8 cellular contexts compared by ENCODE assay signal in the genomic region with DNA sequence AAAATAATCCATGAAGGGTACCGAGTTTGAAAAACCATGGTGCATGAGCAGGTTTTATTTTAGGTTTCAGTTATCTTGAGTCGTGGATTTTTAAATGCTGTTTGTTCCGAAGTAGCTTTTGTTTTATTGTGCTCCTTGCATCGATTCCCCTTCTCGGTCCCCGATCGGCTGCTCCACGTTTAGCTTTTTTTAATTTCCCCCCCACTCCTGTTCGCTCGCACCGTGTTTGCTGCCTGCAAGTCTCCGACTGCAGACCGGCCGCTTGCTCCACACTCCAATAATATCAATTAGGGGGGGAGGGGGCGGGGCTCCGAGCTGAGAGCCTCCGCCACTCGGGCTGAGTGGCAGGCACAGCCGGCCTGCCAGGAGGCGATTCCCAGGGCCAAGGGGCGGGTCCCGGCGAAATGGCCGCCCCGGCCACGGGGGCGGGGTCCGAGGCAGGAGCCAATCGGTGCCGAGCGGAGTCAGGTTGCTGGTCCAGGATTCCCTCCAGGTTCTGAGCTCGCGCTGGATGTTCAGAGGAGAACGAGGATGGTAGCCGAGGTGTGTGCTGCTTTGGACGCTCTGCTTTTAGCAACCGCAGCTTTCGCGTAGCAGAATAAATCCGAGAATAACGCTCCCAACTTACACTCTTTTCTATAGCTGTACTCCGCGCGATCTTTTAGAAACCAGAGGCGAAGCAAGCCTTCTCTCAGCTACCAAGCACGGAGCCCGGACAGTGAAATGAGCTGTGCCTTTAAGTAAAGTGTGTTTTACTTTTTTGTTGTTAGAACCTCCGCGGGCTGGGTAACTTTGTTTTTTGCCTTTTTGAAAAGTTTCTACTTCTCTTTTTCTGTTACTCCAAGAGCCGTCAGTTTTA. TPM values are rescaled to one million over a fixed set of nuclear protein-coding genes. Genes with fewer than 3 reads are reported as not detected.
DNase-seq lines count a peak whose midpoint lies in the region; ATAC-seq, FAIRE-seq and TF ChIP-seq lines count a peak whose summit lies in the region.

A gene (minus strand): TSS at position 256 of the 859 bp plus-strand sequence. CDS start 218 bp downstream, at position 38.

- FAIRE-seq in bronchial epithelial cell (lab: Jason Lieb, UNC) = no peak

- H3K9me3 ChIP-seq in iPS DF 6.9 (ENCODE audit: control insufficient read depth, insufficient read depth, low read length) = no peaks in the 10 kb centered on the region

- peaks cover 2% of the 10 kb centered on the region for H3K4me1 ChIP-seq in iPS DF 6.9 (ENCODE audit: control insufficient read depth, insufficient read depth, low read length)

- peak; percentile 95 for ATAC-seq in GM21825 (IDR thresholded peaks at IDR 0.05; ENCODE audit: unreplicated experiment)

- TF ChIP-seq CTCF in bronchial epithelial cell (IDR thresholded peaks at IDR 0.05; ENCODE audit: insufficient read depth, low read length, severe bottlenecking) = no peak

- WGBS in iPS DF 6.9 (ENCODE audit: insufficient coverage, insufficient read length) = no CpG with 5 or more reads among the region's 50 CpGs

- H3K4me3 ChIP-seq in bronchial epithelial cell (ENCODE audit: low read depth, low read length) (peak within 1 kb of the TSS; percentile 27), iPS DF 6.9 (ENCODE audit: low read length) (peak within 1 kb of the TSS; percentile 78; the same call in 1 of the 2 replicates)

- no peak for TF ChIP-seq EP300 in Ishikawa (IDR thresholded peaks at IDR 0.05; ENCODE audit: borderline replicate concordance)

- H3K27me3 ChIP-seq in bronchial epithelial cell (ENCODE audit: control insufficient read depth, insufficient read depth, low read length) (peaks cover 19% of the 10 kb centered on the region), iPS DF 6.9 (ENCODE audit: control insufficient read depth, insufficient read depth, low read length) (peaks cover 10% of the 10 kb centered on the region)

- no peak within 1 kb of the TSS for H3K27ac ChIP-seq in iPS DF 6.9 (ENCODE audit: low read length)

- DNase-seq in ELF-1 (ENCODE audit: low read depth, low spot score) (peak; percentile 99), RPMI8226 (peak; percentile 47), bronchial epithelial cell (ENCODE audit: low read depth) (peak; percentile 84), iPS DF 6.9 (ENCODE audit: low read depth, low spot score) (peak; percentile 97), pulmonary artery endothelial cell (ENCODE audit: low read depth, low spot score) (peak; percentile 39), NOMO-1 treated with DMSO at 0.1 percent for 48 hours (lab: John Stamatoyannopoulos, UW; ENCODE audit: unreplicated experiment) (no peak)

- H3K36me3 ChIP-seq in bronchial epithelial cell (ENCODE audit: control insufficient read depth, insufficient read depth, low read length) = no peaks in the 10 kb centered on the region
- H3K36me3 ChIP-seq in iPS DF 6.9 (ENCODE audit: control insufficient read depth, insufficient read depth, low read length) = no peaks in the 10 kb centered on the region

- TF ChIP-seq RAD21 in Ishikawa (IDR thresholded peaks at IDR 0.05; ENCODE audit: low read depth) = no peak

TF ChIP-seq in Ishikawa, 13 proteins besides CTCF, POLR2A, EP300 and RAD21:
- TF ChIP-seq TEAD4 (IDR thresholded peaks at IDR 0.05) (no peak), FOXM1 (IDR thresholded peaks at IDR 0.05; ENCODE audit: borderline replicate concordance, low read depth) (no peak), ZBTB7A (IDR thresholded peaks at IDR 0.05; ENCODE audit: low read depth) (no peak), TCF12 (IDR thresholded peaks at IDR 0.05; ENCODE audit: low read depth) (peak; percentile 36; the same call in 1 of the 2 replicates), TAF1 (IDR thresholded peaks at IDR 0.05; ENCODE audit: low read depth) (no peak), EGR1 (IDR thresholded peaks at IDR 0.05) (no peak), YY1 (IDR thresholded peaks at IDR 0.05; ENCODE audit: low read depth) (peak; percentile 43; the same call in 1 of the 2 replicates), NFIC (IDR thresholded peaks at IDR 0.05) (no peak), CEBPB (IDR thresholded peaks at IDR 0.05) (no peak), CREB1 (IDR thresholded peaks at IDR 0.05; ENCODE audit: low read depth) (no peak)
- TF ChIP-seq, protein P1, sequence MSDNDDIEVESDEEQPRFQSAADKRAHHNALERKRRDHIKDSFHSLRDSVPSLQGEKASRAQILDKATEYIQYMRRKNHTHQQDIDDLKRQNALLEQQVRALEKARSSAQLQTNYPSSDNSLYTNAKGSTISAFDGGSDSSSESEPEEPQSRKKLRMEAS (IDR thresholded peaks at IDR 0.05) = peak; percentile 97
- TF ChIP-seq, protein P2, sequence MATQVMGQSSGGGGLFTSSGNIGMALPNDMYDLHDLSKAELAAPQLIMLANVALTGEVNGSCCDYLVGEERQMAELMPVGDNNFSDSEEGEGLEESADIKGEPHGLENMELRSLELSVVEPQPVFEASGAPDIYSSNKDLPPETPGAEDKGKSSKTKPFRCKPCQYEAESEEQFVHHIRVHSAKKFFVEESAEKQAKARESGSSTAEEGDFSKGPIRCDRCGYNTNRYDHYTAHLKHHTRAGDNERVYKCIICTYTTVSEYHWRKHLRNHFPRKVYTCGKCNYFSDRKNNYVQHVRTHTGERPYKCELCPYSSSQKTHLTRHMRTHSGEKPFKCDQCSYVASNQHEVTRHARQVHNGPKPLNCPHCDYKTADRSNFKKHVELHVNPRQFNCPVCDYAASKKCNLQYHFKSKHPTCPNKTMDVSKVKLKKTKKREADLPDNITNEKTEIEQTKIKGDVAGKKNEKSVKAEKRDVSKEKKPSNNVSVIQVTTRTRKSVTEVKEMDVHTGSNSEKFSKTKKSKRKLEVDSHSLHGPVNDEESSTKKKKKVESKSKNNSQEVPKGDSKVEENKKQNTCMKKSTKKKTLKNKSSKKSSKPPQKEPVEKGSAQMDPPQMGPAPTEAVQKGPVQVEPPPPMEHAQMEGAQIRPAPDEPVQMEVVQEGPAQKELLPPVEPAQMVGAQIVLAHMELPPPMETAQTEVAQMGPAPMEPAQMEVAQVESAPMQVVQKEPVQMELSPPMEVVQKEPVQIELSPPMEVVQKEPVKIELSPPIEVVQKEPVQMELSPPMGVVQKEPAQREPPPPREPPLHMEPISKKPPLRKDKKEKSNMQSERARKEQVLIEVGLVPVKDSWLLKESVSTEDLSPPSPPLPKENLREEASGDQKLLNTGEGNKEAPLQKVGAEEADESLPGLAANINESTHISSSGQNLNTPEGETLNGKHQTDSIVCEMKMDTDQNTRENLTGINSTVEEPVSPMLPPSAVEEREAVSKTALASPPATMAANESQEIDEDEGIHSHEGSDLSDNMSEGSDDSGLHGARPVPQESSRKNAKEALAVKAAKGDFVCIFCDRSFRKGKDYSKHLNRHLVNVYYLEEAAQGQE (IDR thresholded peaks at IDR 0.05; ENCODE audit: low read depth) = no peak
- TF ChIP-seq, protein P3, sequence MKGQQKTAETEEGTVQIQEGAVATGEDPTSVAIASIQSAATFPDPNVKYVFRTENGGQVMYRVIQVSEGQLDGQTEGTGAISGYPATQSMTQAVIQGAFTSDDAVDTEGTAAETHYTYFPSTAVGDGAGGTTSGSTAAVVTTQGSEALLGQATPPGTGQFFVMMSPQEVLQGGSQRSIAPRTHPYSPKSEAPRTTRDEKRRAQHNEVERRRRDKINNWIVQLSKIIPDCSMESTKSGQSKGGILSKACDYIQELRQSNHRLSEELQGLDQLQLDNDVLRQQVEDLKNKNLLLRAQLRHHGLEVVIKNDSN (IDR thresholded peaks at IDR 0.05) = no peak

RNA-seq across cellular contexts. Expression of the gene that starts here (rescaled TPM):
- total RNA-seq in bronchial epithelial cell (under 0.01 TPM in 1 of 2 replicates, not detected in the other), pulmonary artery endothelial cell (0.13 TPM in 1 of 2 replicates, not detected in the other)

Comparison
In these comparisons a context has a peak if more than half of its experiments do, and no peak if none do; other contexts are left out.
1. Peak in DNase-seq and H3K4me3 ChIP-seq in bronchial epithelial cell; RNA of the gene not detected or under 1 TPM.
2. Peak in DNase-seq in pulmonary artery endothelial cell; RNA of the gene not detected or under 1 TPM.